Comparison of ENCODE assay signal across 8 cellular contexts in the genomic region with DNA sequence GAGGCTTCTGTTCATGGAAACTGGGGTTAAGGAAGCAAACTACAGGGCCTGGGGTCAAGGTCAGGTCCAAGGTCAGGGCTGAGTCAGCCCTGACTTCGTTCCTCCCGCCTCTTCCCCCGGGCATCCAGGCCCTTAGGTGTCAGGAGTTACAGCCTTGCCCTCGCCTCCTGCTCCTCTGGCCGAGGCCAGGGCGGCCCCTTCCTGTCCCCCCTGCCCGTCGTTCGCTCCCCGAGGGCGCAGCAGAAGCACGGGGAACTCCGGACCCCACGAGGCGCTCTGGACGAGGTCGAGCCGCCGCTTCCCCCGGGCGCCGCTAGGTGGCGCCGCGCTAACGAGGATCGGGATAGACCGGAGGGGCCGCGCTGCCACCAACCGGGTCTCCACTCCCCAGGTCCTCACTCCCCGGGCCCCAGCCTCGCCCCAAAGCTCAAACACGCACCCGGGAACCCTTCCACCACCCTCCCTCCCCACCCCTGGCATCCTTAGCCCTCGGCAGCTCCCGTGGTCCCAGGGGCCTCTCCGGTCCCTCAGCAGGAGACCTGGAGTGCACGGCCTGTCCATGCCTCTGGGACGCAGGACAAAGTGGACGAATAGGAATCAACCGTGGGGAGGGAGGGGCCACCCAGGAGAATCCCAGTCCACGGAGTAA. TPM values are rescaled to one million over a fixed set of nuclear protein-coding genes. Genes with fewer than 3 reads are reported as not detected.
A peak's percentile ranks its signal among the peaks of the same experiment; 100 is the strongest.
DNase-seq lines count a peak whose midpoint lies in the region; ATAC-seq lines count a peak whose summit lies in the region.

No MANE protein-coding gene starts in this region.

- H3K4me2 ChIP-seq in mesendoderm (ENCODE audit: low read length): peak overlapping the region; percentile 33

- POLR2A ChIA-PET in activated CD8-positive, alpha-beta T cell treated with anti-CD3 and anti-CD28 coated beads, Interleukin-2, amount 10 ng/mL, durations not matched to agents 7 days and 5 days (lab: Charles Lee): no interaction called here

- H2BK5ac ChIP-seq in mesendoderm (ENCODE audit: low read length): no peak overlapping the region

- H3K79me2 ChIP-seq in mesendoderm (ENCODE audit: control insufficient read depth, insufficient read depth, low read length): no peaks in the 10 kb centered on the region

- no peaks in the 10 kb centered on the region for H3K27me3 ChIP-seq in mesendoderm (ENCODE audit: insufficient read depth, low read length, poor library complexity)

- no peak overlapping the region for H2BK15ac ChIP-seq in mesendoderm (replicated peaks; ENCODE audit: low read depth)

- peak; percentile 72 for DNase-seq in EL
- peak; percentile 79 for DNase-seq in NCI-H69 (lab: John Stamatoyannopoulos, UW)
- peak; percentile 85 for DNase-seq in activated CD8-positive, alpha-beta T cell treated with anti-CD3 and anti-CD28 coated beads, Interleukin-2, amount 10 ng/mL, durations not matched to agents 7 days and 5 days
- DNase-seq in effector memory CD8-positive, alpha-beta T cell: peak; percentile 77 to 81 (median 78)
- peak; percentile 63 for DNase-seq in mesendoderm
- DNase-seq in stimulated activated CD8-positive, alpha-beta memory T cell treated with anti-CD3 and anti-CD28 coated beads, Interleukin-15, amount 100 ng/mL, for 48 hours (ENCODE audit: low read depth in 2 of 2): peak; percentile 59 to 61

- no peak overlapping the region for H3K4me3 Mint-ChIP-seq in activated CD8-positive, alpha-beta T cell treated with anti-CD3 and anti-CD28 coated beads, Interleukin-2, amount 10 ng/mL, durations not matched to agents 7 days and 5 days
- no peak overlapping the region for H3K4me3 Mint-ChIP-seq in effector memory CD8-positive, alpha-beta T cell

- H2BK120ac ChIP-seq in mesendoderm (ENCODE audit: low read depth, low read length): no peak overlapping the region

- H3K23ac ChIP-seq in mesendoderm (ENCODE audit: low read length): no peak overlapping the region

- H4K5ac ChIP-seq in mesendoderm (ENCODE audit: low read length): no peak overlapping the region

- peaks cover 4% of the 10 kb centered on the region for H3K4me1 Mint-ChIP-seq in activated CD8-positive, alpha-beta T cell treated with anti-CD3 and anti-CD28 coated beads, Interleukin-2, amount 10 ng/mL, durations not matched to agents 7 days and 5 days (ENCODE audit: low read depth)
- H3K4me1 Mint-ChIP-seq in effector memory CD8-positive, alpha-beta T cell (ENCODE audit: low read depth in 2 of 2): peaks cover 0 to 3% of the 10 kb centered on the region in 2 donors

- H3K9ac ChIP-seq in mesendoderm (ENCODE audit: low read length): peak overlapping the region; percentile 56

- ATAC-seq in HG02678 (IDR thresholded peaks at IDR 0.05; ENCODE audit: unreplicated experiment) (peak; percentile 69), GM19455 (IDR thresholded peaks at IDR 0.05; ENCODE audit: unreplicated experiment) (no peak)
- peak; percentile 95 for ATAC-seq in activated CD8-positive, alpha-beta T cell treated with anti-CD3 and anti-CD28 coated beads, Interleukin-2, amount 10 ng/mL, durations not matched to agents 7 days and 5 days
- peak; percentile 88 for ATAC-seq in effector memory CD8-positive, alpha-beta T cell (replicated peaks)

- no peaks in the 10 kb centered on the region for H3K9me3 Mint-ChIP-seq in activated CD8-positive, alpha-beta T cell treated with anti-CD3 and anti-CD28 coated beads, Interleukin-2, amount 10 ng/mL, durations not matched to agents 7 days and 5 days (ENCODE audit: insufficient read depth)
- H3K9me3 Mint-ChIP-seq in effector memory CD8-positive, alpha-beta T cell: no peaks in the 10 kb centered on the region

- H3K4ac ChIP-seq in mesendoderm (ENCODE audit: low read depth, low read length): no peak overlapping the region

- H3K36me3 ChIP-seq in mesendoderm (ENCODE audit: control insufficient read depth, insufficient read depth, low read length): no peaks in the 10 kb centered on the region

- H3K56ac ChIP-seq in mesendoderm (ENCODE audit: low read length): peak overlapping the region; percentile 83

- H4K8ac ChIP-seq in mesendoderm (ENCODE audit: low read depth, low read length): no peak overlapping the region

- no peaks in the 10 kb centered on the region for H3K4me1 ChIP-seq in mesendoderm (ENCODE audit: control insufficient read depth, low read depth, low read length)

- CTCF ChIA-PET in activated CD8-positive, alpha-beta T cell treated with anti-CD3 and anti-CD28 coated beads, Interleukin-2, amount 10 ng/mL, durations not matched to agents 7 days and 5 days (lab: Charles Lee): interaction anchor here (1.0 to 2.5 kb wide), 10 partner anchors 15 to 136 kb away, joined by 3 to 18 read pairs (median 4); no protein-coding TSS in a partner anchor

- H3K27me3 Mint-ChIP-seq in activated CD8-positive, alpha-beta T cell treated with anti-CD3 and anti-CD28 coated beads, Interleukin-2, amount 10 ng/mL, durations not matched to agents 7 days and 5 days (ENCODE audit: low read depth): no peaks in the 10 kb centered on the region
- peaks cover 6 to 13% of the 10 kb centered on the region in 2 donors for H3K27me3 Mint-ChIP-seq in effector memory CD8-positive, alpha-beta T cell

- no peak overlapping the region for H3K27ac ChIP-seq in mesendoderm (ENCODE audit: low read depth, low read length)

- H3K18ac ChIP-seq in mesendoderm (ENCODE audit: low read length): no peak overlapping the region

- H2AK5ac ChIP-seq in mesendoderm (ENCODE audit: low read length): no peak overlapping the region

- no peaks in the 10 kb centered on the region for H3K36me3 Mint-ChIP-seq in activated CD8-positive, alpha-beta T cell treated with anti-CD3 and anti-CD28 coated beads, Interleukin-2, amount 10 ng/mL, durations not matched to agents 7 days and 5 days (ENCODE audit: low read depth)
- no peaks in the 10 kb centered on the region for H3K36me3 Mint-ChIP-seq in effector memory CD8-positive, alpha-beta T cell (ENCODE audit: insufficient read depth)

- H3K27ac Mint-ChIP-seq in activated CD8-positive, alpha-beta T cell treated with anti-CD3 and anti-CD28 coated beads, Interleukin-2, amount 10 ng/mL, durations not matched to agents 7 days and 5 days: no peak overlapping the region
- peak overlapping the region in 1 of 2 donors; percentile 15 for H3K27ac Mint-ChIP-seq in effector memory CD8-positive, alpha-beta T cell

- H3K79me1 ChIP-seq in mesendoderm (ENCODE audit: low read length): no peaks in the 10 kb centered on the region

- no peak overlapping the region for H3K4me3 ChIP-seq in mesendoderm (ENCODE audit: low read length)

- no CpG with 5 or more reads among the region's 43 CpGs for WGBS in mesendoderm (ENCODE audit: extremely low coverage, insufficient coverage, low lambda C conversion rate)

RNA-seq across cellular contexts. Expression of gene MYL10, which starts 59.2 kb away (rescaled TPM):
- total RNA-seq in activated CD8-positive, alpha-beta T cell treated with anti-CD3 and anti-CD28 coated beads, Interleukin-2, amount 10 ng/mL, durations not matched to agents 7 days and 5 days: not detected
- 3.1 TPM for polyA plus RNA-seq in mesendoderm (2013, experiment 1 of 2)
- polyA plus RNA-seq in mesendoderm (2013, experiment 2 of 2): 2.5 TPM
